In the genomic region with DNA sequence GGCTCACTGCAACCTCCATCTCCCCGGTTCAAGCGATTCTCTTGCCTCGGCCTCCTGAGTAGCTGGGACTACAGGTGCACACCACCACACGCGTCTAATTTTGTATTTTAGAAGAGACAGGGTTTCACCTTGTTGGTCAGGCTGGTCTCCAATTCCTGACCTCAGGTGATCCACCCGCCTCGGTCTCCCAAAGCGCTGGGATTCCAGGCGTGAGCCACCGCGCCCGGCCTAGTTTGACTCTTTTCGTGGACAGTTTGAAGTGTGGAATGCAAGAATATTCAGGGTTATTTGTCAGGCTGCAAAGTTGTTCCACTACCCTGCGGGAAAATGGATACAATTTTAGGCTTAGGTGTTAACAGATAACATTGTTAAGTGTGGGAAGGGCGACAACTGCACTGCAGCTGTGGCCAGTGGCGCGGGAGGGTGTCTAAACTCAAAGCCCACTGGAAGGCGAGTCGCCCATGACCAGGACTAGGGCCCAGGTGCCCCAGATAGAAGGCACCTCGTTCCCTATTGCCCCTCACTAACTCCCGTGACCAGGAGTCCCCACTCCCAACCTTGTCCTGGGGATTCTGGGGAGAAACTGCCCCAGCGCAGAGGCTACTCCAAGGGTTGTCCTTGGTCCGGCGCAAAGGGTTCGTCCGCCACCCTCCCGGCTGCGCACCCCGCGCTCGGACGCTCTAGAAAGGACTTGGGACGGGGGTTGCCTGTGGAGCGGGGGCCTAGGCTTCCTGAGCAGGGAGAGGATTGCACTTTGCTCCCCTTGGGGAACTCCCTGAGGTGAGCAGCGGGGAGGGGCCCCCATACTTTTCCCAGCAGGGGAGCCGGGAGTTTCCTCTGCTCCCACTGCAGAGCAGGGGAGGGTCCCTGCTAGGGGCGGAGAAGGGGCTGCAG, we compare ENCODE assay signal across 1 cellular context.
TF ChIP-seq lines count a peak whose summit lies in the region.

No MANE protein-coding gene starts in this region.

TF ChIP-seq in IMR-90, 13 proteins besides CTCF, POLR2A, EP300 and RAD21 (continued from another document):
- TF ChIP-seq, protein P1, sequence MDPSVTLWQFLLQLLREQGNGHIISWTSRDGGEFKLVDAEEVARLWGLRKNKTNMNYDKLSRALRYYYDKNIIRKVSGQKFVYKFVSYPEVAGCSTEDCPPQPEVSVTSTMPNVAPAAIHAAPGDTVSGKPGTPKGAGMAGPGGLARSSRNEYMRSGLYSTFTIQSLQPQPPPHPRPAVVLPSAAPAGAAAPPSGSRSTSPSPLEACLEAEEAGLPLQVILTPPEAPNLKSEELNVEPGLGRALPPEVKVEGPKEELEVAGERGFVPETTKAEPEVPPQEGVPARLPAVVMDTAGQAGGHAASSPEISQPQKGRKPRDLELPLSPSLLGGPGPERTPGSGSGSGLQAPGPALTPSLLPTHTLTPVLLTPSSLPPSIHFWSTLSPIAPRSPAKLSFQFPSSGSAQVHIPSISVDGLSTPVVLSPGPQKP (IDR thresholded peaks at IDR 0.05; ENCODE audit: borderline replicate concordance, low read depth, low read length) = no peak
- TF ChIP-seq CEBPB (IDR thresholded peaks at IDR 0.05; ENCODE audit: low read depth, low read length) = no peak
- TF ChIP-seq RCOR1 (IDR thresholded peaks at IDR 0.05; ENCODE audit: insufficient replicate concordance, low read length) = no peak
- no peak for TF ChIP-seq RFX5 (IDR thresholded peaks at IDR 0.05; ENCODE audit: low read depth, low read length)
TF ChIP-seq in IMR-90: peak in this region for 0.
